Comparison of ENCODE assay signal across 1 cellular context in the genomic region with DNA sequence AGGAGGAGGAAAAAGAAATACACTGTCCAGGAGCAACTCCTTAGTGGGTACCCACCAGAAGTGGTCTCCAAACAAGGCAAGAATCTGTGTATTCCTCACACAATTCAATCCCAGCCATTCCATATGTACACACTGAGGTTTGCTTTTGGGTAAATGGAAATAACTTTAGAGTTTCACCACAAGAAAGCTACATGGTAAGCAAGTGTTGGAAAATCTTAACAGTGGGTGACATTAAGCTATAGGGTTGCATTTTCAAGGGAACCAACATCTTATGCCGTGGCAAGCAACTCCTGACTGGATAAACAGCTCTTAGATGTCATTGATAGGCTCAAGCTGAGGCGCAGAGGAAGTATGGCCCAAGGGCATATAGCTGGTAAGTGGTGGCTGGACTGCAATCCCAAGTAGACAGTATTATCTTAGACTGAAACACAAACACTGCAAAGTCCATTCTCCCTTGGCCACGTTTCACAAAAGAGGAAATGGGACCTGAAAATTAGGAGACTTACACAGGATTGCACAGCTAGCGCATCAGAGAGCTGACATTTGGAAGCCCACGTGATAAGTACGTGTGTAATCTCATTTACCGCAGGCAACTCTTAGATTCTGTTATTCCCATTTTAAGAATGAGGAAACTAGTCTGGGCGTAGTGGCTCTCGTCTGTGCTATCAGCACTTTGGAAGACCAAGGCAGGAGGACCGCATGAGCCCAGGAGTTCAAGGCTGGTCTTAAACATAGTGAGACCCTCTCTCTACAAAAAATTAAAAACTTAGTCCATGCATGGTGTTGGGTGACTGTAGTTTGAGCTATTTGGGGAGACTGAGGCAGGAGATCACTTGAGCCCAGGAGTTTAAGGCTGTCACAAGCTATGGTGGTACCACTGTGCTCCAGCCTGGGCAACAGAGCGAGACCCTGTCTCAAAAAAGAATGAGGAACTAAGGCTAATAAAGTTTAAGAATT.
A peak's percentile ranks its signal among the peaks of the same experiment; 100 is the strongest.
TF ChIP-seq lines count a peak whose summit lies in the region.

No MANE protein-coding gene starts in this region.

TF ChIP-seq in K562, 482 proteins besides CTCF, POLR2A, EP300 and RAD21 (continued from another document and continues in another):
- TF ChIP-seq, protein P1, sequence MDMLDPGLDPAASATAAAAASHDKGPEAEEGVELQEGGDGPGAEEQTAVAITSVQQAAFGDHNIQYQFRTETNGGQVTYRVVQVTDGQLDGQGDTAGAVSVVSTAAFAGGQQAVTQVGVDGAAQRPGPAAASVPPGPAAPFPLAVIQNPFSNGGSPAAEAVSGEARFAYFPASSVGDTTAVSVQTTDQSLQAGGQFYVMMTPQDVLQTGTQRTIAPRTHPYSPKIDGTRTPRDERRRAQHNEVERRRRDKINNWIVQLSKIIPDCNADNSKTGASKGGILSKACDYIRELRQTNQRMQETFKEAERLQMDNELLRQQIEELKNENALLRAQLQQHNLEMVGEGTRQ (CRISPR knock-in tag; IDR thresholded peaks at IDR 0.05) = peak; percentile 86
- TF ChIP-seq BRF1 (IDR thresholded peaks at IDR 0.05; ENCODE audit: borderline replicate concordance, extremely low read depth, insufficient read length) (no peak), ZKSCAN1 (IDR thresholded peaks at IDR 0.05; ENCODE audit: low read depth, low read length) (peak; percentile 9; the same call in 1 of the 2 replicates), ZNF121 (CRISPR knock-in tag; conservative IDR thresholded peaks at IDR 0.05) (peak; percentile 92), ZBTB7A (IDR thresholded peaks at IDR 0.05; ENCODE audit: borderline replicate concordance, control insufficient read depth, low read depth, low read length) (peak; percentile 34; the same call in 1 of the 2 replicates), HNRNPLL (IDR thresholded peaks at IDR 0.05; ENCODE audit: low read depth, low read length, poor library complexity, severe bottlenecking) (peak; percentile 52), GTF2E2 (tag; IDR thresholded peaks at IDR 0.05) (peak; percentile 40; the same call in 1 of the 2 replicates), SMARCE1 (IDR thresholded peaks at IDR 0.05) (peak; percentile 66), ZNF584 (CRISPR knock-in tag; IDR thresholded peaks at IDR 0.05; ENCODE audit: low read depth) (peak; percentile 89), RB1 (IDR thresholded peaks at IDR 0.05; ENCODE audit: low read depth) (peak; percentile 26; the same call in 1 of the 2 replicates), TEAD1 (CRISPR knock-in tag; IDR thresholded peaks at IDR 0.05) (0 out of 4 replicates have a peak, but pooled peaks have one; percentile 4 to 47), L3MBTL2 (IDR thresholded peaks at IDR 0.05) (peak; percentile 86), MAFK (IDR thresholded peaks at IDR 0.05; ENCODE audit: low read length) (peak; percentile 26; the same call in 1 of the 2 replicates), ETV5 (CRISPR knock-in tag; IDR thresholded peaks at IDR 0.05; ENCODE audit: low read depth) (no peak), POLR3G (IDR thresholded peaks at IDR 0.05; ENCODE audit: extremely low read depth, insufficient read length, insufficient replicate concordance) (no peak), ZNF24 (IDR thresholded peaks at IDR 0.05) (no peak), ZNF707 (CRISPR knock-in tag; conservative IDR thresholded peaks at IDR 0.05) (no peak), SP1 (CRISPR knock-in tag; IDR thresholded peaks at IDR 0.05) (peak; percentile 20; the same call in 1 of the 2 replicates), MEIS2 (IDR thresholded peaks at IDR 0.05; ENCODE audit: partially characterized antibody) (peak; percentile 72), ZNF766 (CRISPR knock-in tag; conservative IDR thresholded peaks at IDR 0.05) (peak; percentile 74; the same call in 1 of the 2 replicates), DPF2 (IDR thresholded peaks at IDR 0.05) (peak; percentile 76; the same call in 1 of the 2 replicates), NFXL1 (CRISPR knock-in tag; IDR thresholded peaks at IDR 0.05) (peak; percentile 58; the same call in 1 of the 2 replicates), NFRKB (IDR thresholded peaks at IDR 0.05; ENCODE audit: low read depth) (peak; percentile 46), PHF21A (IDR thresholded peaks at IDR 0.05; ENCODE audit: borderline replicate concordance, low read depth) (no peak), ZFX (CRISPR knock-in tag; IDR thresholded peaks at IDR 0.05) (0 out of 2 replicates have a peak, but pooled peaks have one; percentile 41), ZC3H11A (IDR thresholded peaks at IDR 0.05; ENCODE audit: low read depth, low read length) (no peak), ZNF140 (CRISPR knock-in tag; IDR thresholded peaks at IDR 0.05) (0 out of 2 replicates have a peak, but pooled peaks have one; percentile 23), NBN (IDR thresholded peaks at IDR 0.05; ENCODE audit: low read depth) (peak; percentile 81; the same call in 1 of the 2 replicates), ADNP (tag; IDR thresholded peaks at IDR 0.05) (no peak), NFATC3 (IDR thresholded peaks at IDR 0.05) (peak; percentile 51; the same call in 1 of the 2 replicates), TCFL5 (CRISPR knock-in tag; conservative IDR thresholded peaks at IDR 0.05) (no peak), SNIP1 (IDR thresholded peaks at IDR 0.05; ENCODE audit: low read depth) (no peak), BHLHE40 (IDR thresholded peaks at IDR 0.05; ENCODE audit: low read length) (peak; percentile 71), CBFA2T2 (conservative IDR thresholded peaks at IDR 0.05) (no peak), GABPA (tag; conservative IDR thresholded peaks at IDR 0.05; ENCODE audit: low read depth) (peak; percentile 43; the same call in 1 of the 2 replicates), BDP1 (IDR thresholded peaks at IDR 0.05; ENCODE audit: insufficient read depth, insufficient read length) (no peak), SMAD4 (CRISPR knock-in tag; conservative IDR thresholded peaks at IDR 0.05) (peak; percentile 92)
- TF ChIP-seq, protein P2, sequence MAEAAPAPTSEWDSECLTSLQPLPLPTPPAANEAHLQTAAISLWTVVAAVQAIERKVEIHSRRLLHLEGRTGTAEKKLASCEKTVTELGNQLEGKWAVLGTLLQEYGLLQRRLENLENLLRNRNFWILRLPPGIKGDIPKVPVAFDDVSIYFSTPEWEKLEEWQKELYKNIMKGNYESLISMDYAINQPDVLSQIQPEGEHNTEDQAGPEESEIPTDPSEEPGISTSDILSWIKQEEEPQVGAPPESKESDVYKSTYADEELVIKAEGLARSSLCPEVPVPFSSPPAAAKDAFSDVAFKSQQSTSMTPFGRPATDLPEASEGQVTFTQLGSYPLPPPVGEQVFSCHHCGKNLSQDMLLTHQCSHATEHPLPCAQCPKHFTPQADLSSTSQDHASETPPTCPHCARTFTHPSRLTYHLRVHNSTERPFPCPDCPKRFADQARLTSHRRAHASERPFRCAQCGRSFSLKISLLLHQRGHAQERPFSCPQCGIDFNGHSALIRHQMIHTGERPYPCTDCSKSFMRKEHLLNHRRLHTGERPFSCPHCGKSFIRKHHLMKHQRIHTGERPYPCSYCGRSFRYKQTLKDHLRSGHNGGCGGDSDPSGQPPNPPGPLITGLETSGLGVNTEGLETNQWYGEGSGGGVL (CRISPR knock-in tag; IDR thresholded peaks at IDR 0.05) = no peak
- TF ChIP-seq, protein P3, sequence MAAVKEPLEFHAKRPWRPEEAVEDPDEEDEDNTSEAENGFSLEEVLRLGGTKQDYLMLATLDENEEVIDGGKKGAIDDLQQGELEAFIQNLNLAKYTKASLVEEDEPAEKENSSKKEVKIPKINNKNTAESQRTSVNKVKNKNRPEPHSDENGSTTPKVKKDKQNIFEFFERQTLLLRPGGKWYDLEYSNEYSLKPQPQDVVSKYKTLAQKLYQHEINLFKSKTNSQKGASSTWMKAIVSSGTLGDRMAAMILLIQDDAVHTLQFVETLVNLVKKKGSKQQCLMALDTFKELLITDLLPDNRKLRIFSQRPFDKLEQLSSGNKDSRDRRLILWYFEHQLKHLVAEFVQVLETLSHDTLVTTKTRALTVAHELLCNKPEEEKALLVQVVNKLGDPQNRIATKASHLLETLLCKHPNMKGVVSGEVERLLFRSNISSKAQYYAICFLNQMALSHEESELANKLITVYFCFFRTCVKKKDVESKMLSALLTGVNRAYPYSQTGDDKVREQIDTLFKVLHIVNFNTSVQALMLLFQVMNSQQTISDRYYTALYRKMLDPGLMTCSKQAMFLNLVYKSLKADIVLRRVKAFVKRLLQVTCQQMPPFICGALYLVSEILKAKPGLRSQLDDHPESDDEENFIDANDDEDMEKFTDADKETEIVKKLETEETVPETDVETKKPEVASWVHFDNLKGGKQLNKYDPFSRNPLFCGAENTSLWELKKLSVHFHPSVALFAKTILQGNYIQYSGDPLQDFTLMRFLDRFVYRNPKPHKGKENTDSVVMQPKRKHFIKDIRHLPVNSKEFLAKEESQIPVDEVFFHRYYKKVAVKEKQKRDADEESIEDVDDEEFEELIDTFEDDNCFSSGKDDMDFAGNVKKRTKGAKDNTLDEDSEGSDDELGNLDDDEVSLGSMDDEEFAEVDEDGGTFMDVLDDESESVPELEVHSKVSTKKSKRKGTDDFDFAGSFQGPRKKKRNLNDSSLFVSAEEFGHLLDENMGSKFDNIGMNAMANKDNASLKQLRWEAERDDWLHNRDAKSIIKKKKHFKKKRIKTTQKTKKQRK (IDR thresholded peaks at IDR 0.05; ENCODE audit: borderline replicate concordance, low read depth, low read length) = no peak
- TF ChIP-seq, protein P4, sequence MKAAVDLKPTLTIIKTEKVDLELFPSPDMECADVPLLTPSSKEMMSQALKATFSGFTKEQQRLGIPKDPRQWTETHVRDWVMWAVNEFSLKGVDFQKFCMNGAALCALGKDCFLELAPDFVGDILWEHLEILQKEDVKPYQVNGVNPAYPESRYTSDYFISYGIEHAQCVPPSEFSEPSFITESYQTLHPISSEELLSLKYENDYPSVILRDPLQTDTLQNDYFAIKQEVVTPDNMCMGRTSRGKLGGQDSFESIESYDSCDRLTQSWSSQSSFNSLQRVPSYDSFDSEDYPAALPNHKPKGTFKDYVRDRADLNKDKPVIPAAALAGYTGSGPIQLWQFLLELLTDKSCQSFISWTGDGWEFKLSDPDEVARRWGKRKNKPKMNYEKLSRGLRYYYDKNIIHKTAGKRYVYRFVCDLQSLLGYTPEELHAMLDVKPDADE (conservative IDR thresholded peaks at IDR 0.05; ENCODE audit: control insufficient read depth, low read depth, low read length) = no peak
- TF ChIP-seq, protein P5, sequence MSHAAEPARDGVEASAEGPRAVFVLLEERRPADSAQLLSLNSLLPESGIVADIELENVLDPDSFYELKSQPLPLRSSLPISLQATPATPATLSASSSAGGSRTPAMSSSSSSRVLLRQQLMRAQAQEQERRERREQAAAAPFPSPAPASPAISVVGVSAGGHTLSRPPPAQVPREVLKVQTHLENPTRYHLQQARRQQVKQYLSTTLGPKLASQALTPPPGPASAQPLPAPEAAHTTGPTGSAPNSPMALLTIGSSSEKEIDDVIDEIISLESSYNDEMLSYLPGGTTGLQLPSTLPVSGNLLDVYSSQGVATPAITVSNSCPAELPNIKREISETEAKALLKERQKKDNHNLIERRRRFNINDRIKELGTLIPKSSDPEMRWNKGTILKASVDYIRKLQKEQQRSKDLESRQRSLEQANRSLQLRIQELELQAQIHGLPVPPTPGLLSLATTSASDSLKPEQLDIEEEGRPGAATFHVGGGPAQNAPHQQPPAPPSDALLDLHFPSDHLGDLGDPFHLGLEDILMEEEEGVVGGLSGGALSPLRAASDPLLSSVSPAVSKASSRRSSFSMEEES (CRISPR knock-in tag; IDR thresholded peaks at IDR 0.05) = peak; percentile 61
- TF ChIP-seq, protein P6, sequence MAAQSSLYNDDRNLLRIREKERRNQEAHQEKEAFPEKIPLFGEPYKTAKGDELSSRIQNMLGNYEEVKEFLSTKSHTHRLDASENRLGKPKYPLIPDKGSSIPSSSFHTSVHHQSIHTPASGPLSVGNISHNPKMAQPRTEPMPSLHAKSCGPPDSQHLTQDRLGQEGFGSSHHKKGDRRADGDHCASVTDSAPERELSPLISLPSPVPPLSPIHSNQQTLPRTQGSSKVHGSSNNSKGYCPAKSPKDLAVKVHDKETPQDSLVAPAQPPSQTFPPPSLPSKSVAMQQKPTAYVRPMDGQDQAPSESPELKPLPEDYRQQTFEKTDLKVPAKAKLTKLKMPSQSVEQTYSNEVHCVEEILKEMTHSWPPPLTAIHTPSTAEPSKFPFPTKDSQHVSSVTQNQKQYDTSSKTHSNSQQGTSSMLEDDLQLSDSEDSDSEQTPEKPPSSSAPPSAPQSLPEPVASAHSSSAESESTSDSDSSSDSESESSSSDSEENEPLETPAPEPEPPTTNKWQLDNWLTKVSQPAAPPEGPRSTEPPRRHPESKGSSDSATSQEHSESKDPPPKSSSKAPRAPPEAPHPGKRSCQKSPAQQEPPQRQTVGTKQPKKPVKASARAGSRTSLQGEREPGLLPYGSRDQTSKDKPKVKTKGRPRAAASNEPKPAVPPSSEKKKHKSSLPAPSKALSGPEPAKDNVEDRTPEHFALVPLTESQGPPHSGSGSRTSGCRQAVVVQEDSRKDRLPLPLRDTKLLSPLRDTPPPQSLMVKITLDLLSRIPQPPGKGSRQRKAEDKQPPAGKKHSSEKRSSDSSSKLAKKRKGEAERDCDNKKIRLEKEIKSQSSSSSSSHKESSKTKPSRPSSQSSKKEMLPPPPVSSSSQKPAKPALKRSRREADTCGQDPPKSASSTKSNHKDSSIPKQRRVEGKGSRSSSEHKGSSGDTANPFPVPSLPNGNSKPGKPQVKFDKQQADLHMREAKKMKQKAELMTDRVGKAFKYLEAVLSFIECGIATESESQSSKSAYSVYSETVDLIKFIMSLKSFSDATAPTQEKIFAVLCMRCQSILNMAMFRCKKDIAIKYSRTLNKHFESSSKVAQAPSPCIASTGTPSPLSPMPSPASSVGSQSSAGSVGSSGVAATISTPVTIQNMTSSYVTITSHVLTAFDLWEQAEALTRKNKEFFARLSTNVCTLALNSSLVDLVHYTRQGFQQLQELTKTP (IDR thresholded peaks at IDR 0.05; ENCODE audit: low read depth in 1 of 2, partially characterized antibody in 2 of 2) = peak in 1 of 2 experiments; percentile 74
- TF ChIP-seq, protein P7, sequence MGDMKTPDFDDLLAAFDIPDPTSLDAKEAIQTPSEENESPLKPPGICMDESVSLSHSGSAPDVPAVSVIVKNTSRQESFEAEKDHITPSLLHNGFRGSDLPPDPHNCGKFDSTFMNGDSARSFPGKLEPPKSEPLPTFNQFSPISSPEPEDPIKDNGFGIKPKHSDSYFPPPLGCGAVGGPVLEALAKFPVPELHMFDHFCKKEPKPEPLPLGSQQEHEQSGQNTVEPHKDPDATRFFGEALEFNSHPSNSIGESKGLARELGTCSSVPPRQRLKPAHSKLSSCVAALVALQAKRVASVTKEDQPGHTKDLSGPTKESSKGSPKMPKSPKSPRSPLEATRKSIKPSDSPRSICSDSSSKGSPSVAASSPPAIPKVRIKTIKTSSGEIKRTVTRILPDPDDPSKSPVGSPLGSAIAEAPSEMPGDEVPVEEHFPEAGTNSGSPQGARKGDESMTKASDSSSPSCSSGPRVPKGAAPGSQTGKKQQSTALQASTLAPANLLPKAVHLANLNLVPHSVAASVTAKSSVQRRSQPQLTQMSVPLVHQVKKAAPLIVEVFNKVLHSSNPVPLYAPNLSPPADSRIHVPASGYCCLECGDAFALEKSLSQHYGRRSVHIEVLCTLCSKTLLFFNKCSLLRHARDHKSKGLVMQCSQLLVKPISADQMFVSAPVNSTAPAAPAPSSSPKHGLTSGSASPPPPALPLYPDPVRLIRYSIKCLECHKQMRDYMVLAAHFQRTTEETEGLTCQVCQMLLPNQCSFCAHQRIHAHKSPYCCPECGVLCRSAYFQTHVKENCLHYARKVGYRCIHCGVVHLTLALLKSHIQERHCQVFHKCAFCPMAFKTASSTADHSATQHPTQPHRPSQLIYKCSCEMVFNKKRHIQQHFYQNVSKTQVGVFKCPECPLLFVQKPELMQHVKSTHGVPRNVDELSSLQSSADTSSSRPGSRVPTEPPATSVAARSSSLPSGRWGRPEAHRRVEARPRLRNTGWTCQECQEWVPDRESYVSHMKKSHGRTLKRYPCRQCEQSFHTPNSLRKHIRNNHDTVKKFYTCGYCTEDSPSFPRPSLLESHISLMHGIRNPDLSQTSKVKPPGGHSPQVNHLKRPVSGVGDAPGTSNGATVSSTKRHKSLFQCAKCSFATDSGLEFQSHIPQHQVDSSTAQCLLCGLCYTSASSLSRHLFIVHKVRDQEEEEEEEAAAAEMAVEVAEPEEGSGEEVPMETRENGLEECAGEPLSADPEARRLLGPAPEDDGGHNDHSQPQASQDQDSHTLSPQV (IDR thresholded peaks at IDR 0.05) = peak; percentile 79
